In the genomic region with DNA sequence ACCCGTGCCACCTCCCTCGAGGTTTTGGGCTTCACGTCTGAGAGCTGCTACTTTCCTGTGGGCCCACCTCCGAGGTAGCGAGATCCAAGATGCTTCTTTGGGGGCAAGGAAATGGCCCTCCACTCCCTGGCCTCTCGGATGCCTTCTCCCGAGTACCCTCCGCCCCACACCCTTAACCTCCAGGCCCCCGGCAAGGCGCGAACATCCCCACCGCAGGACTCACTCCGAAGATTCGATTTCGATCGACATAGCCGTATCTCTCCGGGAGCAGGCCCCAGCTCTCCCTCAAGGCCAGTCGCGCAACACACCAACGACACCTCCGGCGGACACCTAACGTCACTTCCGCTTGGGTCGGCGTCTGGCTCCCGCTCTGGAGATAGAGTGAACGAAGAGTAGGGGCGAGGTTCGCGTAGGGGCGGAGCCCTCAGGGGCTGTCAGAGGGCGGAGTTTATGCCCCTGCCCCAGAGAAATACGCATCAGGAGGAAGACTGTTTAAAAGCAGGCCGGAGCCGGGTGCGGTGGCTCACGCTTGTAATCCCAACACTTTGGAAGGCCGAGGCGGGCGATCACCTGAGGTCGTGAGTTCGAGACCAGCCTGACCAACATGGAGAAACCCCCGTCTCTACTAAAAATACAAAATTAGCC, we compare ENCODE assay signal across 8 cellular contexts. TPM values are rescaled to one million over a fixed set of nuclear protein-coding genes. Genes with fewer than 3 reads are reported as not detected.
DNase-seq lines count a peak whose midpoint lies in the region; ATAC-seq, FAIRE-seq and TF ChIP-seq lines count a peak whose summit lies in the region.

A gene (minus strand): TSS at position 315 of the 645 bp plus-strand sequence. CDS start 66 bp downstream, at position 249.

- WGBS in body of pancreas, 2 donors: 0 to 1% methylated on average over 26 to 45 of the region's 45 CpGs

- intact Hi-C loops in body of pancreas (cut with DNase I) (no loop called here), sciatic nerve (cut with DNase I) (no loop called here)

- H3K36me3 ChIP-seq in body of pancreas (replicated peaks in 1 of 2; ENCODE audit: insufficient read depth in 1 of 2, low read depth in 2 of 2): peaks cover 0 to 9% of the 10 kb centered on the region in 2 donors

- peak; percentile 86 for FAIRE-seq in TTC549 (lab: Jason Lieb, UNC)

- H3K9me3 ChIP-seq in body of pancreas: no peaks in the 10 kb centered on the region

- peak; percentile 71 to 92 (median 89) for TF ChIP-seq POLR2A in body of pancreas (IDR thresholded peaks at IDR 0.05)

- DNase-seq in NCI-H2107 treated with DMSO at 0.1 percent for 48 hours (lab: John Stamatoyannopoulos, UW; ENCODE audit: unreplicated experiment) (peak; percentile 88), body of pancreas (peak; percentile 97 to 98 (median 98)), iPS DF 19.7 (ENCODE audit: low read depth, low spot score) (peak; percentile 90), sciatic nerve (ENCODE audit: low spot score) (peak; percentile 97)

- H3K27me3 ChIP-seq in body of pancreas: no peaks in the 10 kb centered on the region

- H3K27ac ChIP-seq in 22Rv1 (peak within 1 kb of the TSS; percentile 88), body of pancreas (peak within 1 kb of the TSS; percentile 79 to 98 (median 94))

- peaks cover 13% of the 10 kb centered on the region for H3K4me1 ChIP-seq in body of pancreas

- TF ChIP-seq CTCF in 22Rv1 (IDR thresholded peaks at IDR 0.05) (no peak), body of pancreas (IDR thresholded peaks at IDR 0.05) (peak in 1 of 7 experiments; percentile 5)

- H3K4me3 ChIP-seq in body of pancreas: peak within 1 kb of the TSS; percentile 37 to 42

- ATAC-seq in GM18520 (IDR thresholded peaks at IDR 0.05; ENCODE audit: unreplicated experiment) (peak; percentile 98), HG03064 (IDR thresholded peaks at IDR 0.05; ENCODE audit: low read depth, unreplicated experiment) (peak; percentile 98), body of pancreas (peak; percentile 99), sciatic nerve (peak; percentile 99)

RNA-seq across cellular contexts. Expression of the gene that starts here (rescaled TPM):
- 1 to 10 TPM; 5.6 to 8.6 TPM for total RNA-seq in body of pancreas
- total RNA-seq in sciatic nerve: 23.8 TPM

Comparison
In these comparisons a context has a peak if more than half of its experiments do, and no peak if none do; other contexts are left out.
1. Peak in every context shown above with its lines: DNase-seq, ATAC-seq, H3K4me3 ChIP-seq and H3K27ac ChIP-seq.